In the genomic region with DNA sequence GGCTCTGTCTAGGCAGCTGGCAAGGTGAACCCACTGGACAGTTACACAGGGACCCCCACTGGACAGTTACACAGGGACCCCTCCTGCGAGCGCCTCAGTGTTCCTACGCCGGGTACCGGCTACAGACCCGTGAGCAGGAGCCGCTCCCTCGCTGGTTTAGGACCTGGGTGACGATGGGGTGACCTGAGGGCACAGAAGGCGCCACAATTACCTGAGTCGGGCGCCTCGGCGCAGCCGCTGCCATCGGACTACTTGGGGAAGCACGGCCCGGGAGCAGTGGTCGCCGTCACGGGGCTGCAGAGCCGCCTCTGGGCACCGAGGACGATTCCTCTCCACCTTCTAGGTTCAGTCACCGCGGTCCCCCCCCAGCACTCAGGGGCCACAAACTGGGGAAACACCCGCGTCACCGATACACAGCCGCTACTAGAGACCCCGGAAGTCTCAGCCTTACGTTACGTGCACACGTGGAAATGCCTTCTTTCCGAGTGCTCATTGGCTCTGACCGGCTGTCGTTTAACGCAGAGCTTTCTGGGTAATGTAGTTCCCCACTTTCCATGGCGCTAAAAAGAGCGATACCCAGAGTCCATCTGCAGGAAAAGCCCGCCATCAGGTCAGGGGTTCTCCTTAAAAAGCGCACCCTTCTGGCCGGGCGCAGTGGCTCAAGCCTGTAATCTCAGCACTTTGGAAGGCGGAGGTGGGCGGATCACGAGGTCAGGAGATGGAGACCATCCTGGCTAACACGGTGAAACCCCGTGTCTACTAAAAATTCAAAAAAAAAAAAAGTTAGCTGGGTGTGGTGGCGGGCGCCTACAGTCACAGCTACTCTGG, we compare ENCODE assay signal across 1 cellular context.
TF ChIP-seq lines count a peak whose summit lies in the region.
"Not testable (repeated sequence)": the region's sequence is repeated elsewhere in the genome, so short reads cannot be mapped to it uniquely, and the experiment has no call there.

ZNF417 (minus strand) TSS at position 425 of the 828 bp plus-strand sequence; CDS start at position 244, 181 bp downstream.

TF ChIP-seq in HepG2, 621 proteins besides CTCF, POLR2A, EP300 and RAD21 (continued from another document and continues in another):
- TF ChIP-seq, protein P1, sequence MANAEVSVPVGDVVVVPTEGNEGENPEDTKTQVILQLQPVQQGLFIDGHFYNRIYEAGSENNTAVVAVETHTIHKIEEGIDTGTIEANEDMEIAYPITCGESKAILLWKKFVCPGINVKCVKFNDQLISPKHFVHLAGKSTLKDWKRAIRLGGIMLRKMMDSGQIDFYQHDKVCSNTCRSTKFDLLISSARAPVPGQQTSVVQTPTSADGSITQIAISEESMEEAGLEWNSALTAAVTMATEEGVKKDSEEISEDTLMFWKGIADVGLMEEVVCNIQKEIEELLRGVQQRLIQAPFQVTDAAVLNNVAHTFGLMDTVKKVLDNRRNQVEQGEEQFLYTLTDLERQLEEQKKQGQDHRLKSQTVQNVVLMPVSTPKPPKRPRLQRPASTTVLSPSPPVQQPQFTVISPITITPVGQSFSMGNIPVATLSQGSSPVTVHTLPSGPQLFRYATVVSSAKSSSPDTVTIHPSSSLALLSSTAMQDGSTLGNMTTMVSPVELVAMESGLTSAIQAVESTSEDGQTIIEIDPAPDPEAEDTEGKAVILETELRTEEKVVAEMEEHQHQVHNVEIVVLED (CRISPR knock-in tag; IDR thresholded peaks at IDR 0.05; ENCODE audit: borderline replicate concordance) = peak; percentile 100
- TF ChIP-seq MXD4 (CRISPR knock-in tag; IDR thresholded peaks at IDR 0.05) (peak; percentile 33; the same call in 1 of the 2 replicates), CEBPG (CRISPR knock-in tag; IDR thresholded peaks at IDR 0.05) (0 out of 2 replicates have a peak, but pooled peaks have one; percentile 3), ISL2 (CRISPR knock-in tag; IDR thresholded peaks at IDR 0.05) (peak; percentile 49; the same call in 1 of the 2 replicates), FOXO1 (CRISPR knock-in tag; IDR thresholded peaks at IDR 0.05) (0 out of 2 replicates have a peak, but pooled peaks have one; percentile 53), FOSL2 (CRISPR knock-in tag; IDR thresholded peaks at IDR 0.05) (peak; percentile 45; the same call in 1 of the 2 replicates), NFKBIZ (CRISPR knock-in tag; IDR thresholded peaks at IDR 0.05) (peak; percentile 65; the same call in 1 of the 2 replicates), ELF4 (CRISPR knock-in tag; IDR thresholded peaks at IDR 0.05; ENCODE audit: borderline replicate concordance) (peak; percentile 92), TOPORS (CRISPR knock-in tag; IDR thresholded peaks at IDR 0.05) (peak; percentile 56; the same call in 1 of the 2 replicates), HES4 (CRISPR knock-in tag; IDR thresholded peaks at IDR 0.05; ENCODE audit: borderline replicate concordance) (0 out of 2 replicates have a peak, but pooled peaks have one; percentile 7), TARDBP (CRISPR knock-in tag; IDR thresholded peaks at IDR 0.05) (peak; percentile 48; the same call in 1 of the 2 replicates), ZNF558 (CRISPR knock-in tag; IDR thresholded peaks at IDR 0.05; ENCODE audit: borderline replicate concordance) (0 out of 2 replicates have a peak, but pooled peaks have one; percentile 64), ARID2 (CRISPR knock-in tag; IDR thresholded peaks at IDR 0.05; ENCODE audit: borderline replicate concordance) (peak; percentile 66; the same call in 1 of the 2 replicates), MLX (CRISPR knock-in tag; IDR thresholded peaks at IDR 0.05) (peak; percentile 64; the same call in 1 of the 2 replicates), CBX5 (CRISPR knock-in tag; IDR thresholded peaks at IDR 0.05; ENCODE audit: borderline replicate concordance) (peak; percentile 37; the same call in 1 of the 2 replicates), FOXK1 (CRISPR knock-in tag; IDR thresholded peaks at IDR 0.05; ENCODE audit: borderline replicate concordance, low read depth) (peak; percentile 82; the same call in 1 of the 2 replicates), HIVEP1 (CRISPR knock-in tag; IDR thresholded peaks at IDR 0.05) (peak; percentile 94), KLF16 (CRISPR knock-in tag; IDR thresholded peaks at IDR 0.05) (peak; percentile 37 to 60; a peak in 1 of 4 replicates), ZNF543 (CRISPR knock-in tag; IDR thresholded peaks at IDR 0.05) (peak; percentile 98), ZBTB7B (CRISPR knock-in tag; IDR thresholded peaks at IDR 0.05) (peak; percentile 47; the same call in 1 of the 2 replicates), ZNF274 (CRISPR knock-in tag; IDR thresholded peaks at IDR 0.05) (0 out of 2 replicates have a peak, but pooled peaks have one; percentile 40), RCOR2 (CRISPR knock-in tag; IDR thresholded peaks at IDR 0.05) (0 out of 2 replicates have a peak, but pooled peaks have one; percentile 37), TAF1 (CRISPR knock-in tag; IDR thresholded peaks at IDR 0.05) (peak; percentile 65), SUZ12 (IDR thresholded peaks at IDR 0.05; ENCODE audit: low read depth, low read length) (peak; percentile 74), STAG1 (CRISPR knock-in tag; IDR thresholded peaks at IDR 0.05) (peak; percentile 52), SAP130 (CRISPR knock-in tag; IDR thresholded peaks at IDR 0.05; ENCODE audit: low read depth) (peak; percentile 96), MEIS1 (CRISPR knock-in tag; IDR thresholded peaks at IDR 0.05; ENCODE audit: borderline replicate concordance) (peak; percentile 56; the same call in 1 of the 2 replicates), THAP9 (CRISPR knock-in tag; IDR thresholded peaks at IDR 0.05; ENCODE audit: borderline replicate concordance) (0 out of 2 replicates have a peak, but pooled peaks have one; percentile 28), MED1 (CRISPR knock-in tag; IDR thresholded peaks at IDR 0.05) (peak; percentile 41; the same call in 1 of the 2 replicates), ZFP91 (CRISPR knock-in tag; IDR thresholded peaks at IDR 0.05; ENCODE audit: borderline replicate concordance) (peak; percentile 90), ZNF451 (CRISPR knock-in tag; IDR thresholded peaks at IDR 0.05) (0 out of 2 replicates have a peak, but pooled peaks have one; percentile 54), ZNF768 (CRISPR knock-in tag; IDR thresholded peaks at IDR 0.05) (peak; percentile 46; the same call in 1 of the 2 replicates), PAXIP1 (CRISPR knock-in tag; conservative IDR thresholded peaks at IDR 0.05) (0 out of 2 replicates have a peak, but pooled peaks have one; percentile 25), GATAD1 (CRISPR knock-in tag; IDR thresholded peaks at IDR 0.05) (peak; percentile 88), ZNF761 (CRISPR knock-in tag; conservative IDR thresholded peaks at IDR 0.05) (0 out of 2 replicates have a peak, but pooled peaks have one; percentile 63), KMT2B (CRISPR knock-in tag; IDR thresholded peaks at IDR 0.05) (peak; percentile 87)
- TF ChIP-seq, protein P2, sequence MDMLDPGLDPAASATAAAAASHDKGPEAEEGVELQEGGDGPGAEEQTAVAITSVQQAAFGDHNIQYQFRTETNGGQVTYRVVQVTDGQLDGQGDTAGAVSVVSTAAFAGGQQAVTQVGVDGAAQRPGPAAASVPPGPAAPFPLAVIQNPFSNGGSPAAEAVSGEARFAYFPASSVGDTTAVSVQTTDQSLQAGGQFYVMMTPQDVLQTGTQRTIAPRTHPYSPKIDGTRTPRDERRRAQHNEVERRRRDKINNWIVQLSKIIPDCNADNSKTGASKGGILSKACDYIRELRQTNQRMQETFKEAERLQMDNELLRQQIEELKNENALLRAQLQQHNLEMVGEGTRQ (IDR thresholded peaks at IDR 0.05; ENCODE audit: low read depth, low read length) = not testable (repeated sequence)
- TF ChIP-seq, protein P2 (CRISPR knock-in tag; IDR thresholded peaks at IDR 0.05; ENCODE audit: borderline replicate concordance) = peak; percentile 48; the same call in 1 of the 2 replicates
- TF ChIP-seq, protein P3, sequence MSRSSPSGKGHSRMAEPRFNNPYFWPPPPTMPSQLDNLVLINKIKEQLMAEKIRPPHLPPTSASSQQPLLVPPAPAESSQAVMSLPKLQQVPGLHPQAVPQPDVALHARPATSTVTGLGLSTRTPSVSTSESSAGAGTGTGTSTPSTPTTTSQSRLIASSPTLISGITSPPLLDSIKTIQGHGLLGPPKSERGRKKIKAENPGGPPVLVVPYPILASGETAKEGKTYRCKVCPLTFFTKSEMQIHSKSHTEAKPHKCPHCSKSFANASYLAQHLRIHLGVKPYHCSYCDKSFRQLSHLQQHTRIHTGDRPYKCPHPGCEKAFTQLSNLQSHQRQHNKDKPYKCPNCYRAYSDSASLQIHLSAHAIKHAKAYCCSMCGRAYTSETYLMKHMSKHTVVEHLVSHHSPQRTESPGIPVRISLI (CRISPR knock-in tag; IDR thresholded peaks at IDR 0.05; ENCODE audit: borderline replicate concordance) = peak; percentile 32; the same call in 1 of the 2 replicates
- TF ChIP-seq, protein P4, sequence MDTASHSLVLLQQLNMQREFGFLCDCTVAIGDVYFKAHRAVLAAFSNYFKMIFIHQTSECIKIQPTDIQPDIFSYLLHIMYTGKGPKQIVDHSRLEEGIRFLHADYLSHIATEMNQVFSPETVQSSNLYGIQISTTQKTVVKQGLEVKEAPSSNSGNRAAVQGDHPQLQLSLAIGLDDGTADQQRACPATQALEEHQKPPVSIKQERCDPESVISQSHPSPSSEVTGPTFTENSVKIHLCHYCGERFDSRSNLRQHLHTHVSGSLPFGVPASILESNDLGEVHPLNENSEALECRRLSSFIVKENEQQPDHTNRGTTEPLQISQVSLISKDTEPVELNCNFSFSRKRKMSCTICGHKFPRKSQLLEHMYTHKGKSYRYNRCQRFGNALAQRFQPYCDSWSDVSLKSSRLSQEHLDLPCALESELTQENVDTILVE (CRISPR knock-in tag; IDR thresholded peaks at IDR 0.05) = peak; percentile 73; the same call in 1 of the 2 replicates
